ENCODE assay signal across 13 cellular contexts in genomic region chr22:46584081-46584903, GRCh38. TPM values are rescaled to one million over a fixed set of nuclear protein-coding genes. Genes with fewer than 3 reads are reported as not detected.
DNase-seq lines count a peak whose midpoint lies in the region; ATAC-seq and TF ChIP-seq lines count a peak whose summit lies in the region.
"Had no signal": no experiment of that assay in that cellular context is flagged by ENCODE, and none has a peak within 500 bp of the region (broad histone marks: within the 10 kb centered on the region; RNA-seq: fewer than 3 reads in every experiment).

No MANE protein-coding gene starts in this region.

- H3K27me3 ChIP-seq in H7 (ENCODE audit: control insufficient read depth, insufficient read depth, low read length) (no peaks in the 10 kb centered on the region), adipocyte (replicated peaks; ENCODE audit: control insufficient read depth, insufficient read depth, low read length) (no peaks in the 10 kb centered on the region), hepatocyte (no peaks in the 10 kb centered on the region), smooth muscle cell (ENCODE audit: low read depth) (no peaks in the 10 kb centered on the region), WERI-Rb-1 (ENCODE audit: insufficient read depth, low read depth, severe bottlenecking) (no peaks in the 10 kb centered on the region)

- H3K4me3 ChIP-seq in H7 (ENCODE audit: insufficient read depth, low read depth, low read length), result no peak overlapping the region
- H3K4me3 ChIP-seq in adipocyte (ENCODE audit: low read length), result peak overlapping the region; percentile 56
- no peak overlapping the region for H3K4me3 ChIP-seq in hepatocyte
- no peak overlapping the region for H3K4me3 ChIP-seq in smooth muscle cell
- no peak overlapping the region for H3K4me3 ChIP-seq in WERI-Rb-1 (ENCODE audit: low read depth, low read length)

- DNase-seq in H7 (peak; percentile 86), adipocyte (ENCODE audit: low read depth) (no peak), hepatocyte (ENCODE audit: low spot score) (peak; percentile 19), smooth muscle cell (lab: John Stamatoyannopoulos, UW; ENCODE audit: unreplicated experiment) (no peak), WERI-Rb-1 (no peak), HK-2 (ENCODE audit: unreplicated experiment) (no peak), NCI-H1105 (lab: John Stamatoyannopoulos, UW) (no peak)
- DNase-seq: activated gamma-delta T cell, dermis blood vessel endothelial cell, DMS79 treated with DMSO at 0.1 percent for 48 hours, NCI-H446 treated with DMSO at 0.1 percent for 48 hours, SHP77 treated with DMSO at 0.1 percent for 48 hours had no signal

- ATAC-seq in GM21367 (IDR thresholded peaks at IDR 0.05; ENCODE audit: unreplicated experiment), result no peak

- H3K27ac ChIP-seq in hepatocyte (no peak overlapping the region), smooth muscle cell (ENCODE audit: low read depth) (no peak overlapping the region), WERI-Rb-1 (no peak overlapping the region)

- H4K20me1 ChIP-seq in hepatocyte (ENCODE audit: insufficient read depth, poor library complexity, severe bottlenecking) (peaks cover 57% of the 10 kb centered on the region), smooth muscle cell (ENCODE audit: low read depth) (peaks cover 93% of the 10 kb centered on the region)

- H2AFZ ChIP-seq in hepatocyte, result no peak overlapping the region
- no peak overlapping the region for H2AFZ ChIP-seq in smooth muscle cell (ENCODE audit: low read depth)

- H3K4me1 ChIP-seq in adipocyte (ENCODE audit: control insufficient read depth, insufficient read depth, low read length) (peaks cover 19% of the 10 kb centered on the region), hepatocyte (ENCODE audit: insufficient read depth) (peaks cover 39% of the 10 kb centered on the region), smooth muscle cell (ENCODE audit: low read depth) (peaks cover 9% of the 10 kb centered on the region)

- TF ChIP-seq CTCF in hepatocyte (IDR thresholded peaks at IDR 0.05; ENCODE audit: poor library complexity) (no peak), smooth muscle cell (IDR thresholded peaks at IDR 0.05; ENCODE audit: borderline replicate concordance, insufficient read depth, poor library complexity, severe bottlenecking) (no peak), WERI-Rb-1 (IDR thresholded peaks at IDR 0.05; ENCODE audit: low read depth, low read length) (no peak)

- no peaks in the 10 kb centered on the region for H3K9me3 ChIP-seq in adipocyte (ENCODE audit: control insufficient read depth, low read length)
- H3K9me3 ChIP-seq in hepatocyte (ENCODE audit: low read depth), result no peaks in the 10 kb centered on the region
- H3K9me3 ChIP-seq in smooth muscle cell (replicated peaks; ENCODE audit: low read depth), result no peaks in the 10 kb centered on the region
- H3K9me3 ChIP-seq in WERI-Rb-1 (ENCODE audit: severe bottlenecking), result no peaks in the 10 kb centered on the region

- H3K9me2 ChIP-seq in hepatocyte (replicated peaks; ENCODE audit: insufficient read depth), result no peaks in the 10 kb centered on the region

- H3K36me3 ChIP-seq in H7 (replicated peaks; ENCODE audit: control insufficient read depth, insufficient read depth, low read length) (no peaks in the 10 kb centered on the region), adipocyte (ENCODE audit: control insufficient read depth, insufficient read depth, low read length, severe bottlenecking) (no peaks in the 10 kb centered on the region), hepatocyte (replicated peaks; ENCODE audit: insufficient read depth, low read depth) (no peaks in the 10 kb centered on the region), smooth muscle cell (ENCODE audit: low read depth) (no peaks in the 10 kb centered on the region), WERI-Rb-1 (no peaks in the 10 kb centered on the region)

- H3K9ac ChIP-seq in adipocyte (ENCODE audit: low read length) (peak overlapping the region; percentile 68), smooth muscle cell (ENCODE audit: low read depth) (no peak overlapping the region)

- 61% methylated on average over 41 of the region's 41 CpGs for WGBS in hepatocyte (ENCODE audit: low lambda C conversion rate, missing lambda C conversion rate)
- WGBS in smooth muscle cell (ENCODE audit: low lambda C conversion rate), result 57% methylated on average over 41 of the region's 41 CpGs

- H3K4me2 ChIP-seq in hepatocyte (peak overlapping the region; percentile 15), smooth muscle cell (peak overlapping the region; percentile 79)

- H3K79me2 ChIP-seq in hepatocyte (peaks cover 93% of the 10 kb centered on the region), smooth muscle cell (ENCODE audit: low read depth) (peaks cover 14% of the 10 kb centered on the region)

- no peaks in the 10 kb centered on the region for H3F3A ChIP-seq in smooth muscle cell (ENCODE audit: low read depth)

RNA-seq across cellular contexts. Expression of gene GRAMD4, which starts 35.9 kb away (rescaled TPM):
- 17.1 and 18.9 TPM in 2 replicates for total RNA-seq in H7 (2014; rRNA removed; shearing (Covaris generic))
- total RNA-seq in hepatocyte (21.2 and 21.8 TPM in 2 replicates), smooth muscle cell (7.5 and 16.6 TPM in 2 replicates)
- polyA plus RNA-seq in hepatocyte (31.0 and 32.6 TPM in 2 replicates), smooth muscle cell (14.5 and 15.5 TPM in 2 replicates)

RNA-seq across cellular contexts. Expression of gene CELSR1, which starts 46.9 kb away (rescaled TPM):
- 5.3 and 7.8 TPM in 2 replicates for total RNA-seq in H7 (2014; rRNA removed; shearing (Covaris generic))
- total RNA-seq in hepatocyte (5.8 and 8.7 TPM in 2 replicates), smooth muscle cell (15.2 and 17.6 TPM in 2 replicates)
- polyA plus RNA-seq in hepatocyte (3.0 and 4.9 TPM in 2 replicates), smooth muscle cell (3.6 and 12.3 TPM in 2 replicates)

Comparison
In these comparisons a context has a peak if more than half of its experiments do, and no peak if none do; other contexts are left out.
1. DNase-seq: peak in H7 (single experiment) and hepatocyte (single experiment); none in adipocyte (single experiment), smooth muscle cell (single experiment), WERI-Rb-1 (single experiment), HK-2 (single experiment) and NCI-H1105 (single experiment).